In genomic region chr17:55462711-55463110, GRCh38 we compare ENCODE assay signal across 3 cellular contexts.
TF ChIP-seq lines count a peak whose summit lies in the region.

No MANE protein-coding gene starts in this region.

TF ChIP-seq in A549, 52 proteins besides CTCF, POLR2A, EP300 and RAD21 (continues in another document):
- no peak for TF ChIP-seq USF2 (IDR thresholded peaks at IDR 0.05)
- no peak for TF ChIP-seq CBX8 (IDR thresholded peaks at IDR 0.05)
- no peak for TF ChIP-seq TP53 (CRISPR knock-in tag; IDR thresholded peaks at IDR 0.05)
- no peak for TF ChIP-seq MAFK (IDR thresholded peaks at IDR 0.05; ENCODE audit: partially characterized antibody)
- TF ChIP-seq REST (IDR thresholded peaks at IDR 0.05), result no peak
- no peak for TF ChIP-seq HES2 (IDR thresholded peaks at IDR 0.05)
- no peak for TF ChIP-seq RCOR1 (IDR thresholded peaks at IDR 0.05; ENCODE audit: low read depth, low read length)
- TF ChIP-seq HOXA7 (CRISPR knock-in tag; IDR thresholded peaks at IDR 0.05), result no peak
- TF ChIP-seq SREBF2 (IDR thresholded peaks at IDR 0.05), result no peak
- TF ChIP-seq EHF (CRISPR knock-in tag; IDR thresholded peaks at IDR 0.05), result no peak
- no peak for TF ChIP-seq HOXB13 (CRISPR knock-in tag; IDR thresholded peaks at IDR 0.05; ENCODE audit: low read depth)
- no peak for TF ChIP-seq ZFP36 (IDR thresholded peaks at IDR 0.05; ENCODE audit: borderline replicate concordance, partially characterized antibody)
- no peak for TF ChIP-seq NFE2L2 (conservative IDR thresholded peaks at IDR 0.05; ENCODE audit: low read length)
- no peak for TF ChIP-seq KDM5A (IDR thresholded peaks at IDR 0.05)
- no peak for TF ChIP-seq GATA3 (IDR thresholded peaks at IDR 0.05; ENCODE audit: borderline replicate concordance)
- no peak for TF ChIP-seq E2F6 (IDR thresholded peaks at IDR 0.05; ENCODE audit: borderline replicate concordance, low read depth)
- no peak for TF ChIP-seq TFCP2L1 (CRISPR knock-in tag; IDR thresholded peaks at IDR 0.05)

TF ChIP-seq in IMR-90, 13 proteins besides CTCF, POLR2A, EP300 and RAD21:
- TF ChIP-seq USF2 (IDR thresholded peaks at IDR 0.05; ENCODE audit: low read depth, low read length), result no peak
- TF ChIP-seq SMC3 (IDR thresholded peaks at IDR 0.05; ENCODE audit: low read depth, low read length), result no peak
- TF ChIP-seq RCOR1 (IDR thresholded peaks at IDR 0.05; ENCODE audit: insufficient replicate concordance, low read length), result no peak
- TF ChIP-seq CEBPB (IDR thresholded peaks at IDR 0.05; ENCODE audit: low read depth, low read length), result no peak
- no peak for TF ChIP-seq NFE2L2 (IDR thresholded peaks at IDR 0.05; ENCODE audit: low read depth, low read length)
- no peak for TF ChIP-seq CHD1 (IDR thresholded peaks at IDR 0.05; ENCODE audit: low read depth, low read length)
- no peak for TF ChIP-seq MXI1 (IDR thresholded peaks at IDR 0.05; ENCODE audit: borderline replicate concordance, low read depth, low read length)
- TF ChIP-seq FOS (IDR thresholded peaks at IDR 0.05; ENCODE audit: low read depth, low read length), result no peak
- no peak for TF ChIP-seq ELK1 (IDR thresholded peaks at IDR 0.05; ENCODE audit: borderline replicate concordance, low read depth, low read length)
- no peak for TF ChIP-seq BHLHE40 (IDR thresholded peaks at IDR 0.05; ENCODE audit: low read depth, low read length)
- TF ChIP-seq RFX5 (IDR thresholded peaks at IDR 0.05; ENCODE audit: low read depth, low read length), result no peak
TF ChIP-seq in IMR-90: peak in this region for 0.

TF ChIP-seq in SK-N-SH treated with all-trans-retinoic acid at 6 μM for 48 hours, 23 proteins besides CTCF, POLR2A, EP300 and RAD21:
- no peak for TF ChIP-seq CREB5 (CRISPR knock-in tag; IDR thresholded peaks at IDR 0.05; ENCODE audit: low read depth)
- no peak; the same call in 1 of the 2 replicates for TF ChIP-seq ZC3H10 (CRISPR knock-in tag; IDR thresholded peaks at IDR 0.05)
- TF ChIP-seq ZNF565 (CRISPR knock-in tag; conservative IDR thresholded peaks at IDR 0.05; ENCODE audit: low read depth), result no peak
- TF ChIP-seq TCF4 (CRISPR knock-in tag; IDR thresholded peaks at IDR 0.05; ENCODE audit: borderline replicate concordance), result no peak
- TF ChIP-seq ZNF8 (CRISPR knock-in tag; IDR thresholded peaks at IDR 0.05), result no peak
- no peak for TF ChIP-seq ARNTL (CRISPR knock-in tag; IDR thresholded peaks at IDR 0.05; ENCODE audit: borderline replicate concordance, low read depth)
- TF ChIP-seq GLIS3 (CRISPR knock-in tag; IDR thresholded peaks at IDR 0.05), result no peak
- no peak for TF ChIP-seq SNAI2 (CRISPR knock-in tag; IDR thresholded peaks at IDR 0.05)
- TF ChIP-seq CSDC2 (CRISPR knock-in tag; IDR thresholded peaks at IDR 0.05), result no peak
- TF ChIP-seq ZFP30 (CRISPR knock-in tag; IDR thresholded peaks at IDR 0.05), result no peak
- no peak for TF ChIP-seq BACH2 (CRISPR knock-in tag; IDR thresholded peaks at IDR 0.05; ENCODE audit: borderline replicate concordance)
